In the genomic region with DNA sequence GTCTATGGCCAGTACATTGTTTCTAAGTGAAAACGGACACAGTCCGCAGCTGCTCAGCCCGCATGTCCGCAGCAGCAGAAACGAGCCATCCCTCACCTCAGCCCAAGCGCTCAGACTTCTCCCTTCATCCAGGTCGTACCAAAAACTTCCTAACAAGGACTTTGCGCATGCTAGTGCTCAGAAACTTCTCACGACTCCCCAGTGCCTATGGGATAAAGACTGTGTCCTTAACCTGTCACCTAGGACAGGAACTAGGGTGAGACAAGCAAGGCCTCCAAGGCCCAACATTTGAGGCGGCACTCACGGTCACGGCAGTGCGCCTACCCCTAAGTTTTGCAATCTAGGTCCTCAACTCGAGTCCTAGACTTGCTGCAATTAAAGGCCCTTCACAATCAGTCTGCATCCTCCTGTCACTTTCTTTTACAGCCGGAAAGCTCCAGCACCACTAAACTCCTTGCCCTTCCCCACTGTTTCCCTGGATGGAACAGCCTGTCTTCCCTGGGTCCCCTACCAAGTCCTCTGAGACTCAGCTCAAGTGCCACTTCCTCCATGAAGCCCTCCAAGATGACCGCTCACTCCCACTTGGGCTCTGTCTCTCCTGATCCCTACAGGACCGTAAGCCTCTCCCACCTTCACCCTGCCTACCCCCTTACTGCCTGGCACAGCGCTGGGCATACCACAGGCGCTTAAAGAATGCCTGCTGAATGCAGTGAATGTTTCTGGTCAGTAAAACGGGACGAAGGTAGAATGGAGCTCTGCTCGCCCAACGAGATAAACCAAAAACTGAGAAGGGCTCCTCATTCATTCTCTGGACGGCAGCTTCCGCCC, we compare ENCODE assay signal across 8 cellular contexts. TPM values are rescaled to one million over a fixed set of nuclear protein-coding genes. Genes with fewer than 3 reads are reported as not detected.
DNase-seq lines count a peak whose midpoint lies in the region; ATAC-seq, FAIRE-seq and TF ChIP-seq lines count a peak whose summit lies in the region.

No MANE protein-coding gene starts in this region.

- no peak for TF ChIP-seq POLR2A in A549 (IDR thresholded peaks at IDR 0.05; ENCODE audit: low read length)
- no peak for TF ChIP-seq POLR2A in GM12892 (IDR thresholded peaks at IDR 0.05; ENCODE audit: low read depth, low read length)

- H3K27ac ChIP-seq in A549 = peak overlapping the region; percentile 94 to 96
- H3K27ac ChIP-seq in trophoblast cell (ENCODE audit: low read depth, low read length) = no peak overlapping the region

- POLR2A ChIA-PET in A549 (lab: Yijun Ruan, JAX) = interaction anchor here (0.6 to 2.7 kb wide), 2 partner anchors 49 to 163 kb away, joined by 6 to 12 read pairs; a partner anchor contains a TSS

- no peak for TF ChIP-seq RAD21 in A549 (conservative IDR thresholded peaks at IDR 0.05 in 1 of 2, IDR thresholded peaks at IDR 0.05 in 1 of 2)

- no peak overlapping the region for H2BK5ac ChIP-seq in trophoblast cell (ENCODE audit: low read depth, low read length, poor library complexity)

- peak overlapping the region; percentile 89 for H4K91ac ChIP-seq in trophoblast cell (ENCODE audit: low read depth, low read length)

- no peak overlapping the region for H2AFZ ChIP-seq in trophoblast cell (ENCODE audit: insufficient read depth, low read length, poor library complexity)

- no peaks in the 10 kb centered on the region for H3K36me3 ChIP-seq in trophoblast cell (ENCODE audit: control insufficient read depth in 1 of 2, insufficient read depth in 2 of 2, low read length in 2 of 2)

- peaks cover 7% of the 10 kb centered on the region for H3K79me1 ChIP-seq in trophoblast cell (ENCODE audit: low read length)

- peak overlapping the region; percentile 71 for H3K9ac ChIP-seq in trophoblast cell (ENCODE audit: low read length)

- H3K18ac ChIP-seq in trophoblast cell (ENCODE audit: low read length) = peak overlapping the region; percentile 92

- peak overlapping the region; percentile 80 for H3K4me2 ChIP-seq in A549
- H3K4me2 ChIP-seq in trophoblast cell (ENCODE audit: low read length) = peak overlapping the region; percentile 87

- no peaks in the 10 kb centered on the region for H3K27me3 ChIP-seq in trophoblast cell (ENCODE audit: insufficient read depth, low read length)

- DNase-seq in A549 (ENCODE audit: low read depth in 1 of 2, low spot score in 1 of 2) (peak in 1 of 2 experiments; percentile 26), GM12892 (ENCODE audit: insufficient read length) (no peak), SW480 (ENCODE audit: low spot score) (peak; percentile 17), fibroblast of villous mesenchyme (ENCODE audit: low read depth) (peak; percentile 14), trophoblast cell (peak; percentile 43 to 68), middle frontal gyrus (ENCODE audit: extremely low spot score, low spot score) (no peak)
- no peak for DNase-seq in stimulated activated CD4-positive, alpha-beta T cell treated with anti-CD3 and anti-CD28 coated beads, Interleukin-2, amount 100 ng/mL, for 48 hours

- H2BK12ac ChIP-seq in trophoblast cell (ENCODE audit: low read length) = no peak overlapping the region

- H3K23ac ChIP-seq in trophoblast cell (ENCODE audit: low read length) = no peak overlapping the region

- CTCF ChIA-PET in A549 (lab: Yijun Ruan, JAX) = interaction anchor here (1.3 to 2.1 kb wide), 4 partner anchors 10 to 78 kb away, joined by 4 to 8 read pairs (median 6); no protein-coding TSS in a partner anchor

- H3K4me1 ChIP-seq in A549 (peaks cover 25% of the 10 kb centered on the region), trophoblast cell (ENCODE audit: control insufficient read depth in 1 of 2, insufficient read depth in 2 of 2, low read length in 2 of 2) (peaks cover 5 to 11% of the 10 kb centered on the region in 2 experiments)

- TF ChIP-seq CTCF in A549 (IDR thresholded peaks at IDR 0.05) = no peak
- TF ChIP-seq CTCF in fibroblast of villous mesenchyme (IDR thresholded peaks at IDR 0.05; ENCODE audit: insufficient read depth, low read depth, low read length) = no peak

- H2AK5ac ChIP-seq in trophoblast cell (ENCODE audit: low read length) = no peak overlapping the region

- peak overlapping the region; percentile 84 for H3K4ac ChIP-seq in trophoblast cell (ENCODE audit: low read depth, low read length)

- FAIRE-seq in A549 (lab: Jason Lieb, UNC) (no peak), GM12892 (lab: Jason Lieb, UNC) (peak; percentile 76)

- no peaks in the 10 kb centered on the region for H3K9me3 ChIP-seq in A549
- H3K9me3 ChIP-seq in trophoblast cell (ENCODE audit: insufficient read depth, low read depth, low read length) = no peaks in the 10 kb centered on the region

- H4K12ac ChIP-seq in trophoblast cell (ENCODE audit: low read depth, low read length) = peak overlapping the region; percentile 54

- 45% methylated on average over 25 of the region's 25 CpGs for WGBS in A549 (ENCODE audit: missing lambda C conversion rate)
- no CpG with 5 or more reads among the region's 25 CpGs for WGBS in trophoblast cell (ENCODE audit: extremely low coverage, insufficient coverage, insufficient read length)

- peak; percentile 2 to 13; a peak in 3 of 6 replicates for ATAC-seq in A549
- no peak for ATAC-seq in HG03045 (IDR thresholded peaks at IDR 0.05; ENCODE audit: unreplicated experiment)

- H3K4me3 ChIP-seq in A549 = peak overlapping the region; percentile 67
- peak overlapping the region; percentile 81 for H3K4me3 ChIP-seq in fibroblast of villous mesenchyme (ENCODE audit: low read depth, low read length)
- H3K4me3 ChIP-seq in trophoblast cell (ENCODE audit: low read depth, low read length) = peak overlapping the region; percentile 97

- H3K79me2 ChIP-seq in trophoblast cell (ENCODE audit: control insufficient read depth, insufficient read depth, low read length, poor library complexity) = peaks cover 13% of the 10 kb centered on the region

- TF ChIP-seq EP300 in A549 (IDR thresholded peaks at IDR 0.05) = no peak

- H3K14ac ChIP-seq in trophoblast cell (ENCODE audit: low read length) = no peak overlapping the region

- no peak overlapping the region for H4K8ac ChIP-seq in trophoblast cell (ENCODE audit: low read depth, low read length)

- no peak overlapping the region for H2BK120ac ChIP-seq in trophoblast cell (ENCODE audit: insufficient read depth, low read length, poor library complexity)

TF ChIP-seq in A549, 52 proteins besides CTCF, POLR2A, EP300 and RAD21:
- TF ChIP-seq TP53 (CRISPR knock-in tag; IDR thresholded peaks at IDR 0.05) = no peak
- no peak for TF ChIP-seq HOXB5 (CRISPR knock-in tag; IDR thresholded peaks at IDR 0.05)
- no peak for TF ChIP-seq FOSB (CRISPR knock-in tag; IDR thresholded peaks at IDR 0.05)
- no peak for TF ChIP-seq HOXA7 (CRISPR knock-in tag; IDR thresholded peaks at IDR 0.05)
- peak; percentile 99 for TF ChIP-seq ZFP36 (IDR thresholded peaks at IDR 0.05; ENCODE audit: borderline replicate concordance, partially characterized antibody)
- no peak for TF ChIP-seq MYC (IDR thresholded peaks at IDR 0.05; ENCODE audit: borderline replicate concordance, low read length)
TF ChIP-seq in A549: peak in this region for 1.

RNA-seq across cellular contexts. Expression of a gene that starts 1.2 kb away (rescaled TPM):
- polyA plus RNA-seq in A549 (2011; rRNA removed) (47.5 and 58.0 TPM in 2 replicates), A549 (2017; fragmentation: RNase III; extraction: RNeasy Plus Mini Kit Qiagen cat#74134 plus additional on column Dnase treatment) (69.5 to 74.0 TPM (median 69.7 TPM) in 3 replicates)
- polyA plus RNA-seq in A549 (2012; cell fraction: cytosol; rRNA removed) = 87.7 and 149 TPM in 2 replicates
- 166 and 173 TPM in 2 replicates for polyA plus RNA-seq in A549 (2012; cell fraction: nucleus; rRNA removed)
- polyA minus RNA-seq in A549 (2011; rRNA and poly(A)+ RNA removed) = 124 and 139 TPM in 2 replicates
- 27.6 TPM for polyA plus RNA-seq in GM12892 (2012; ENCODE audit: missing spikeins)
- 15.8 and 16.8 TPM in 2 replicates for total RNA-seq in fibroblast of villous mesenchyme
- 18.5 and 21.2 TPM in 2 replicates for polyA plus RNA-seq in trophoblast cell (2013)

RNA-seq across cellular contexts. Expression of a gene that starts 23.2 kb away (rescaled TPM):
- polyA plus RNA-seq in A549 (2011; rRNA removed) (10.4 and 18.2 TPM in 2 replicates), A549 (2017; fragmentation: RNase III; extraction: RNeasy Plus Mini Kit Qiagen cat#74134 plus additional on column Dnase treatment) (11.0 to 13.8 TPM (median 12.1 TPM) in 3 replicates)
- polyA plus RNA-seq in A549 (2012; cell fraction: cytosol; rRNA removed) = 4.7 and 6.3 TPM in 2 replicates
- polyA plus RNA-seq in A549 (2012; cell fraction: nucleus; rRNA removed) = 16.2 and 20.8 TPM in 2 replicates
- polyA minus RNA-seq in A549 (2011; rRNA and poly(A)+ RNA removed) = 3.2 and 3.8 TPM in 2 replicates
- polyA plus RNA-seq in GM12892 (2012; ENCODE audit: missing spikeins) = 6.8 TPM
- total RNA-seq in fibroblast of villous mesenchyme = 1.7 and 1.9 TPM in 2 replicates
- 9.6 and 10.6 TPM in 2 replicates for polyA plus RNA-seq in trophoblast cell (2013)

RNA-seq across cellular contexts. Expression of a gene that starts 49.2 kb away (rescaled TPM):
- polyA plus RNA-seq in A549 (2011; rRNA removed) (59.1 and 103 TPM in 2 replicates), A549 (2017; fragmentation: RNase III; extraction: RNeasy Plus Mini Kit Qiagen cat#74134 plus additional on column Dnase treatment) (18.4 to 19.7 TPM (median 19.5 TPM) in 3 replicates)
- polyA plus RNA-seq in A549 (2012; cell fraction: cytosol; rRNA removed) = 13.8 and 19.7 TPM in 2 replicates
- polyA plus RNA-seq in A549 (2012; cell fraction: nucleus; rRNA removed) = 6.6 and 7.9 TPM in 2 replicates
- polyA minus RNA-seq in A549 (2011; rRNA and poly(A)+ RNA removed) = 242 and 289 TPM in 2 replicates
- 11.4 TPM for polyA plus RNA-seq in GM12892 (2012; ENCODE audit: missing spikeins)
- total RNA-seq in fibroblast of villous mesenchyme = 47.7 and 61.7 TPM in 2 replicates
- 26.2 and 26.9 TPM in 2 replicates for polyA plus RNA-seq in trophoblast cell (2013)

Comparison
In these comparisons a context has a peak if more than half of its experiments do, and no peak if none do; other contexts are left out.
1. DNase-seq: peak in SW480 (single experiment), fibroblast of villous mesenchyme (single experiment) and trophoblast cell (2 of 2); none in GM12892 (single experiment), stimulated activated CD4-positive, alpha-beta T cell treated with anti-CD3 and anti-CD28 coated beads, Interleukin-2, amount 100 ng/mL, for 48 hours (0 of 2) and middle frontal gyrus (single experiment).
2. Peak in every context shown above with its lines, with median percentiles within 50 percentile points of each other: H3K4me3 ChIP-seq.